In genomic region chr12:121939992-121940766, GRCh38 we compare ENCODE assay signal across 21 cellular contexts. TPM values are rescaled to one million over a fixed set of nuclear protein-coding genes. Genes with fewer than 3 reads are reported as not detected.
A peak's percentile ranks its signal among the peaks of the same experiment; 100 is the strongest.
DNase-seq lines count a peak whose midpoint lies in the region; ATAC-seq, FAIRE-seq and TF ChIP-seq lines count a peak whose summit lies in the region.
"Had no signal": no experiment of that assay in that cellular context is flagged by ENCODE, and none has a peak within 500 bp of the region (broad histone marks: within the 10 kb centered on the region; RNA-seq: fewer than 3 reads in every experiment).

No MANE protein-coding gene starts in this region.

- H2BK120ac ChIP-seq in IMR-90 (ENCODE audit: low read depth, low read length), result peak overlapping the region; percentile 49; the same call in 1 of the 2 replicates

- no peak for TF ChIP-seq CTCF in IMR-90 (conservative IDR thresholded peaks at IDR 0.05; ENCODE audit: low read depth, low read length)

- no peak for TF ChIP-seq POLR2A in IMR-90 (IDR thresholded peaks at IDR 0.05; ENCODE audit: low read depth, low read length)

- H3K27ac Mint-ChIP-seq in T-helper 17 cell, result peak overlapping the region; percentile 34
- H3K27ac Mint-ChIP-seq: CD4-positive, alpha-beta T cell; HFFc6 had no signal

- no peaks in the 10 kb centered on the region for H3K4me1 ChIP-seq in IMR-90 (ENCODE audit: control insufficient read depth, insufficient read depth, low read length)

- ATAC-seq in IMR-90 (ENCODE audit: low read depth) (peak; percentile 61), T-helper 17 cell (no peak)

- H3K4me3 ChIP-seq in IMR-90 (ENCODE audit: insufficient read depth, low read depth, low read length), result no peak overlapping the region

- in situ Hi-C loops in IMR-90 (cut with MboI; ENCODE audit: low sequenced_read_pairs), result no loop called here

- peak overlapping the region; percentile 52 for H3K18ac ChIP-seq in IMR-90 (ENCODE audit: low read depth, low read length)

- H3K9ac ChIP-seq in IMR-90 (ENCODE audit: low read depth, low read length), result no peak overlapping the region

- H2BK20ac ChIP-seq in IMR-90 (ENCODE audit: low read depth, low read length), result peak overlapping the region; percentile 76; the same call in 1 of the 2 replicates

- no peak overlapping the region for H2BK5ac ChIP-seq in IMR-90 (ENCODE audit: low read depth, low read length, poor library complexity, severe bottlenecking)

- peaks cover 13% of the 10 kb centered on the region for H3K36me3 ChIP-seq in IMR-90 (ENCODE audit: control insufficient read depth, insufficient read depth, low read length)

- no peak overlapping the region for H4K5ac ChIP-seq in IMR-90 (ENCODE audit: low read depth, low read length)

- peak overlapping the region; percentile 41 to 75; a peak in 3 of 4 replicates for H4K8ac ChIP-seq in IMR-90 (ENCODE audit: low read depth in 2 of 2, low read length in 2 of 2)

- no peak for DNase-seq in IMR-90
- DNase-seq in T-helper 17 cell, result no peak
- peak; percentile 4 for DNase-seq in mesenteric fat pad (ENCODE audit: low spot score)
- DNase-seq in NCI-H2171 treated with DMSO at 0.1 percent for 48 hours (lab: John Stamatoyannopoulos, UW), result no peak
- DNase-seq in NCI-H524 (lab: John Stamatoyannopoulos, UW), result no peak
- no peak for DNase-seq in central memory CD4-positive, alpha-beta T cell
- DNase-seq: CD4-positive, alpha-beta T cell; COR-L47; DMS79; H9; HFFc6; KG1; NCI-H1105; NCI-H146; NCI-H2081; NCI-H2171; NCI-H526 treated with DMSO at 0.1 percent for 48 hours; Right ventricle myocardium superior had no signal

- peaks cover 4% of the 10 kb centered on the region; the same call in 1 of the 2 replicates for H3K9me3 ChIP-seq in IMR-90 (ENCODE audit: control insufficient read depth, insufficient read depth, low read length)
- no peaks in the 10 kb centered on the region for H3K9me3 ChIP-seq in T-helper 17 cell (ENCODE audit: control insufficient read depth, low read length, poor library complexity, severe bottlenecking)

- peak overlapping the region; percentile 55; the same call in 1 of the 2 replicates for H4K91ac ChIP-seq in IMR-90 (ENCODE audit: insufficient read depth, low read depth, low read length)

- peak overlapping the region; percentile 12; the same call in 1 of the 2 replicates for H3K23ac ChIP-seq in IMR-90 (ENCODE audit: low read depth, low read length)

- intact Hi-C loops in IMR-90 (cut with micrococcal nuclease), result no loop called here

- POLR2A ChIA-PET in IMR-90 (lab: Charles Lee; ENCODE audit: unreplicated experiment), result no interaction called here

- WGBS in IMR-90 (ENCODE audit: extremely low coverage in 2 of 2, insufficient read length in 1 of 2), 2 experiments, result 56% methylated on average over 1 of the region's 4 CpGs; no CpG with 5 or more reads in 1 of the 2 experiments

- peaks cover 2% of the 10 kb centered on the region for H3K36me3 Mint-ChIP-seq in T-helper 17 cell (ENCODE audit: low read depth)

- H3K27ac ChIP-seq in IMR-90 (ENCODE audit: insufficient read depth, low read length), result no peak overlapping the region
- H3K27ac ChIP-seq: HL-60 had no signal

- H3K4me1 Mint-ChIP-seq in T-helper 17 cell, result peaks cover 11% of the 10 kb centered on the region

- no peak overlapping the region for H2AFZ ChIP-seq in IMR-90 (replicated peaks; ENCODE audit: low read length, poor library complexity)

- peak overlapping the region; percentile 15; the same call in 1 of the 3 replicates for H2BK15ac ChIP-seq in IMR-90 (ENCODE audit: low read depth, low read length)

- no peak overlapping the region for H3K4me3 Mint-ChIP-seq in T-helper 17 cell
- H3K4me3 Mint-ChIP-seq: CD4-positive, alpha-beta T cell; H9; HFFc6 had no signal

- H3K56ac ChIP-seq in IMR-90 (ENCODE audit: extremely low read depth, insufficient read depth, low read length), result no peak overlapping the region

- peak overlapping the region; percentile 50; the same call in 1 of the 2 replicates for H3K14ac ChIP-seq in IMR-90 (replicated peaks; ENCODE audit: low read depth, low read length)

- no peak for TF ChIP-seq RAD21 in IMR-90 (IDR thresholded peaks at IDR 0.05; ENCODE audit: low read length)

- no peak overlapping the region for H2AK9ac ChIP-seq in IMR-90 (replicated peaks; ENCODE audit: low read depth, low read length, poor library complexity)

- no peaks in the 10 kb centered on the region for H4K20me1 ChIP-seq in IMR-90 (ENCODE audit: insufficient read depth, low read length)

- H3K4me2 ChIP-seq in IMR-90 (ENCODE audit: low read depth, low read length), result no peak overlapping the region

- H2AK5ac ChIP-seq in IMR-90 (ENCODE audit: low read depth, low read length), result 0 out of 2 replicates have a peak overlapping the region, but pooled peaks have one; percentile 65

- H3K79me1 ChIP-seq in IMR-90 (ENCODE audit: low read depth in 1 of 2, low read length in 2 of 2), result no peaks in the 10 kb centered on the region; a peak in 2 of 4 replicates

- dilution Hi-C loops in IMR-90 (cut with HindIII; ENCODE audit: low sequenced_read_pairs, unreplicated experiment), result no loop called here

- BruUV-seq in IMR-90 (replicated peaks; lab: Mats Ljungman, UMichigan), result no TSS peak

- no peaks in the 10 kb centered on the region for H3K27me3 Mint-ChIP-seq in T-helper 17 cell
- H3K27me3 Mint-ChIP-seq: CD4-positive, alpha-beta T cell had no signal

- H3K9me1 ChIP-seq in IMR-90 (ENCODE audit: insufficient read depth, low read length), result peaks cover 13% of the 10 kb centered on the region

- CTCF ChIA-PET in IMR-90 (lab: Yijun Ruan, JAX), result no interaction called here

- FAIRE-seq in endometrium (lab: Jason Lieb, UNC), result peak; percentile 35
- FAIRE-seq: HepG2 had no signal

- no peaks in the 10 kb centered on the region for H3K27me3 ChIP-seq in IMR-90 (ENCODE audit: control insufficient read depth, insufficient read depth, low read length)

- peak overlapping the region; percentile 68; the same call in 1 of the 2 replicates for H3K4ac ChIP-seq in IMR-90 (ENCODE audit: low read depth, low read length)

TF ChIP-seq in IMR-90, 13 proteins besides CTCF, POLR2A, EP300 and RAD21:
- TF ChIP-seq USF2 (IDR thresholded peaks at IDR 0.05; ENCODE audit: low read depth, low read length) (no peak), MAFK (IDR thresholded peaks at IDR 0.05; ENCODE audit: low read depth, low read length) (no peak), RCOR1 (IDR thresholded peaks at IDR 0.05; ENCODE audit: insufficient replicate concordance, low read length) (no peak), ELK1 (IDR thresholded peaks at IDR 0.05; ENCODE audit: borderline replicate concordance, low read depth, low read length) (no peak), MXI1 (IDR thresholded peaks at IDR 0.05; ENCODE audit: borderline replicate concordance, low read depth, low read length) (no peak)
TF ChIP-seq in IMR-90: peak in this region for 0.

RNA-seq across cellular contexts. Expression of gene CFAP251, which starts 21.8 kb away (rescaled TPM):
- total RNA-seq in IMR-90 (2012; rRNA removed) (9.1 and 9.4 TPM in 2 replicates), T-helper 17 cell (1 to 10 TPM in 1 of 2 donors, under 1 TPM in 1; 0.97 to 1.1 TPM), mesenteric fat pad (2.1 TPM)
- 6.8 and 7.8 TPM in 2 replicates for polyA plus RNA-seq in IMR-90 (2012; rRNA removed)
- 4.2 and 6.8 TPM in 2 replicates for polyA plus RNA-seq in IMR-90 (2012; cell fraction: cytosol; rRNA removed)
- polyA plus RNA-seq in IMR-90 (2012; cell fraction: nucleus; rRNA removed; ENCODE audit: low replicate concordance), result 5.3 and 12.5 TPM in 2 replicates

RNA-seq across cellular contexts. Expression of gene PSMD9, which starts 51.6 kb away (rescaled TPM):
- total RNA-seq in IMR-90 (2012; rRNA removed) (142 and 156 TPM in 2 replicates), T-helper 17 cell (10 to 100 TPM; 40.5 to 51.3 TPM), mesenteric fat pad (54.7 TPM)
- 135 and 138 TPM in 2 replicates for polyA plus RNA-seq in IMR-90 (2012; rRNA removed)
- 82.4 and 236 TPM in 2 replicates for polyA plus RNA-seq in IMR-90 (2012; cell fraction: cytosol; rRNA removed)
- polyA plus RNA-seq in IMR-90 (2012; cell fraction: nucleus; rRNA removed; ENCODE audit: low replicate concordance), result 75.4 and 108 TPM in 2 replicates
